ENCODE assay signal across 8 cellular contexts in genomic region chr5:171595801-171596231, GRCh38.
DNase-seq lines count a peak whose midpoint lies in the region; ATAC-seq and TF ChIP-seq lines count a peak whose summit lies in the region.

No MANE protein-coding gene starts in this region.

- no peak for TF ChIP-seq CTCF in fibroblast of villous mesenchyme (IDR thresholded peaks at IDR 0.05; ENCODE audit: insufficient read depth, low read depth, low read length)

- no peak overlapping the region for H3K4me3 ChIP-seq in fibroblast of villous mesenchyme (ENCODE audit: low read depth, low read length)

- ATAC-seq in GM19463 (IDR thresholded peaks at IDR 0.05; ENCODE audit: unreplicated experiment), result peak; percentile 89

- DNase-seq in A172 (ENCODE audit: low spot score), result peak; percentile 90
- DNase-seq in NCI-H226, result peak; percentile 62
- DNase-seq in fibroblast of villous mesenchyme (ENCODE audit: low read depth), result peak; percentile 18
- no peak for DNase-seq in SHP77 treated with DMSO at 0.1 percent for 48 hours (lab: John Stamatoyannopoulos, UW)
- no peak for DNase-seq in NK-92 treated with Interleukin-12 subunit alpha and Interleukin-12 subunit beta, amount 100 ng/mL, for 24 hours (lab: John Stamatoyannopoulos, UW)
- DNase-seq in activated CD4-positive, CD25-positive, alpha-beta regulatory T cell treated with anti-CD3 and anti-CD28 coated beads, Interleukin-2, amount 50 U/mL, for 72 hours, result no peak
- no peak for DNase-seq in central memory CD4-positive, alpha-beta T cell

Comparison
In these comparisons a context has a peak if more than half of its experiments do, and no peak if none do; other contexts are left out.
1. DNase-seq: peak in A172 (single experiment), NCI-H226 (single experiment) and fibroblast of villous mesenchyme (single experiment); none in SHP77 treated with DMSO at 0.1 percent for 48 hours (single experiment), NK-92 treated with Interleukin-12 subunit alpha and Interleukin-12 subunit beta, amount 100 ng/mL, for 24 hours (single experiment), activated CD4-positive, CD25-positive, alpha-beta regulatory T cell treated with anti-CD3 and anti-CD28 coated beads, Interleukin-2, amount 50 U/mL, for 72 hours (single experiment) and central memory CD4-positive, alpha-beta T cell (single experiment).